Comparison of ENCODE assay signal across 1 cellular context in the genomic region with DNA sequence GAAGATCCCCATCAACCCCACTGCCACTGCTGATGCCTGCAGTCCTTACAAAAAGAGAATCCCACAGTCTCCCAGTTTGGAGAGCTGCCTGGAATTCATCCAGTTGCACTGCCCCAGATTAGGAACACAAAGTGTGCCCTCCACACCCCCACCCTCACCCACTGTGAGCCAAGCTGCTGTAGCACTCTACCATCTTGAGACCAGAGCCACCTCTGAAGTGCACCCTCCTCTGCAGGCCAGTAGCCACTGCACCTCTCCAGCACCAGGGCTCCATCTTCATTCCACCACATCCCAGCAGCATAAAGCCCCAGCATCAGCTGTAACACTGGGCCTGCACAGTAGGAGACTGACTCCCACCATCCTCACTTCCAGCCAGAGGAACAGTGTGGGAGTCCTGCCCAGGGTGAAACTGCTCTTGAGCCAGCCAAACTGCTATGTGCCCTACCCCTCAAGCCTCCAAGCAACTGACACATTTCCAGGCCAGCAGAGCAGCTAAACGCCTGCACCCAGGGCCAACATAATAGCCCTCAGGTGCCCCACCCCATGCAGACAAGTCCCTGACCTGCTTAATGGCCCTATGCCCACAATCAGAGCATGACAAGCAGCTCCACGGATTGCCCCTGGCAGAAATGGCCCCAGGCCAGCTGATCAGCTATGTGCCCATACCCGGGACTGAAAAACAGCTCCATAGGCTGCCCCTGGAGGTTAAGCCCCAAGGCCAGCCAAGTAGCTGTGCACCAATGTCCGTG.
TF ChIP-seq lines count a peak whose summit lies in the region.

No MANE protein-coding gene starts in this region.

TF ChIP-seq in HepG2, 621 proteins besides CTCF, POLR2A, EP300 and RAD21 (continued from another document):
- TF ChIP-seq ZNF407 (CRISPR knock-in tag; IDR thresholded peaks at IDR 0.05; ENCODE audit: not compliant biosample characterization) (no peak), MAFK (conservative IDR thresholded peaks at IDR 0.05 in 1 of 2, IDR thresholded peaks at IDR 0.05 in 1 of 2; ENCODE audit: low read length in 2 of 2) (no peak), IKZF5 (CRISPR knock-in tag; IDR thresholded peaks at IDR 0.05) (no peak), CHD2 (IDR thresholded peaks at IDR 0.05; ENCODE audit: low read depth, low read length) (no peak), KLF16 (CRISPR knock-in tag; IDR thresholded peaks at IDR 0.05) (no peak), MXD1 (CRISPR knock-in tag; IDR thresholded peaks at IDR 0.05) (no peak)
